19 cellular contexts compared by ENCODE assay signal in genomic region chr2:217219141-217219505, GRCh38.
DNase-seq lines count a peak whose midpoint lies in the region; ATAC-seq, FAIRE-seq and TF ChIP-seq lines count a peak whose summit lies in the region.
"Had no signal": no experiment of that assay in that cellular context is flagged by ENCODE, and none has a peak within 500 bp of the region (broad histone marks: within the 10 kb centered on the region; RNA-seq: fewer than 3 reads in every experiment).

No MANE protein-coding gene starts in this region.

- H3K4me3 Mint-ChIP-seq in astrocyte (ENCODE audit: unreplicated experiment) = no peak overlapping the region
- H3K4me3 Mint-ChIP-seq in activated CD4-positive, alpha-beta memory T cell treated with anti-CD3 and anti-CD28 coated beads for 36 hours = no peak overlapping the region
- H3K4me3 Mint-ChIP-seq: HFFc6 had no signal

- H3K36me3 Mint-ChIP-seq in astrocyte (ENCODE audit: low read depth, unreplicated experiment) = no peaks in the 10 kb centered on the region
- H3K36me3 Mint-ChIP-seq in activated CD4-positive, alpha-beta memory T cell treated with anti-CD3 and anti-CD28 coated beads for 36 hours = peaks cover 1% of the 10 kb centered on the region

- H3K4me2 ChIP-seq in GM23248 (ENCODE audit: unreplicated experiment) (no peak overlapping the region), astrocyte (ENCODE audit: low read length) (no peak overlapping the region), smooth muscle cell (peak overlapping the region; percentile 10)
- H3K4me2 ChIP-seq: A549 had no signal

- H3F3A ChIP-seq in GM23248 (ENCODE audit: insufficient read depth) (peaks cover 40% of the 10 kb centered on the region), smooth muscle cell (ENCODE audit: low read depth) (no peaks in the 10 kb centered on the region)

- H3K27ac ChIP-seq in left ventricle myocardium inferior (replicated peaks) (no peak overlapping the region), GM23248 (no peak overlapping the region), astrocyte (ENCODE audit: low read depth, low read length) (no peak overlapping the region), smooth muscle cell (ENCODE audit: low read depth) (no peak overlapping the region), left lung (no peak overlapping the region)
- H3K27ac ChIP-seq: A549, C4-2B had no signal

- in situ Hi-C loops in GM23248 (cut with MboI) = no loop called here

- no peaks in the 10 kb centered on the region for H3K9me2 ChIP-seq in GM23248 (ENCODE audit: insufficient read depth)

- no peaks in the 10 kb centered on the region for H3K27me3 ChIP-seq in left ventricle myocardium inferior (ENCODE audit: low read depth)
- no peaks in the 10 kb centered on the region for H3K27me3 ChIP-seq in GM23248 (replicated peaks; ENCODE audit: insufficient read depth)
- no peaks in the 10 kb centered on the region for H3K27me3 ChIP-seq in astrocyte (ENCODE audit: insufficient read depth, low read length)
- no peaks in the 10 kb centered on the region for H3K27me3 ChIP-seq in smooth muscle cell (ENCODE audit: low read depth)
- peaks cover 0 to 65% of the 10 kb centered on the region in 2 donors for H3K27me3 ChIP-seq in left lung

- H3K36me3 ChIP-seq in left ventricle myocardium inferior (no peaks in the 10 kb centered on the region), GM23248 (ENCODE audit: low read depth) (no peaks in the 10 kb centered on the region), astrocyte (ENCODE audit: insufficient read depth, low read length) (no peaks in the 10 kb centered on the region), smooth muscle cell (ENCODE audit: low read depth) (no peaks in the 10 kb centered on the region), left lung (no peaks in the 10 kb centered on the region)

- no peak overlapping the region for H3K9ac ChIP-seq in GM23248
- H3K9ac ChIP-seq in astrocyte (ENCODE audit: low read length) = no peak overlapping the region
- no peak overlapping the region for H3K9ac ChIP-seq in smooth muscle cell (ENCODE audit: low read depth)

- H3K79me2 ChIP-seq in GM23248 (ENCODE audit: insufficient read depth) (no peaks in the 10 kb centered on the region), astrocyte (ENCODE audit: insufficient read depth, low read length) (no peaks in the 10 kb centered on the region), smooth muscle cell (ENCODE audit: low read depth) (no peaks in the 10 kb centered on the region)

- POLR2A ChIA-PET in activated CD4-positive, alpha-beta memory T cell treated with anti-CD3 and anti-CD28 coated beads for 36 hours (lab: Charles Lee) = no interaction called here

- intact Hi-C loops in Right ventricle myocardium inferior (cut with DNase I) = no loop called here
- intact Hi-C loops in left ventricle myocardium inferior (cut with micrococcal nuclease) = no loop called here
- intact Hi-C loops in activated CD4-positive, alpha-beta memory T cell treated with anti-CD3 and anti-CD28 coated beads for 36 hours (cut with micrococcal nuclease) = no loop called here
- intact Hi-C loops in left lung (cut with DNase I) = no loop called here

- DNase-seq in Right ventricle myocardium inferior (ENCODE audit: missing footprints) = no peak
- DNase-seq in left ventricle myocardium inferior = no peak
- peak; percentile 51 for DNase-seq in GM23248
- no peak for DNase-seq in astrocyte (ENCODE audit: low read depth)
- DNase-seq in smooth muscle cell (lab: John Stamatoyannopoulos, UW; ENCODE audit: unreplicated experiment) = no peak
- DNase-seq in activated CD4-positive, alpha-beta memory T cell treated with anti-CD3 and anti-CD28 coated beads for 36 hours = no peak
- no peak for DNase-seq in left lung
- DNase-seq: COR-L47, GDM1, HFFc6, NCI-H1105 treated with DMSO at 0.1 percent for 48 hours, NCI-H1694, Right ventricle myocardium superior, T-helper 1 cell had no signal

- H3K9me3 ChIP-seq in left ventricle myocardium inferior (replicated peaks) (no peaks in the 10 kb centered on the region), GM23248 (ENCODE audit: low read depth) (no peaks in the 10 kb centered on the region), astrocyte (ENCODE audit: insufficient read depth, low read depth, low read length) (no peaks in the 10 kb centered on the region), smooth muscle cell (replicated peaks; ENCODE audit: low read depth) (no peaks in the 10 kb centered on the region), left lung (no peaks in the 10 kb centered on the region)
- H3K9me3 ChIP-seq: A549 had no signal

- H3K4me1 ChIP-seq in left ventricle myocardium inferior (peaks cover 45% of the 10 kb centered on the region), GM23248 (ENCODE audit: insufficient read depth) (peaks cover 46% of the 10 kb centered on the region), astrocyte (ENCODE audit: insufficient read depth, low read length) (peaks cover 36% of the 10 kb centered on the region), smooth muscle cell (ENCODE audit: low read depth) (no peaks in the 10 kb centered on the region), left lung (peaks cover 0 to 17% of the 10 kb centered on the region in 2 donors)

- H3K9me3 Mint-ChIP-seq in astrocyte (ENCODE audit: unreplicated experiment) = no peaks in the 10 kb centered on the region
- H3K9me3 Mint-ChIP-seq in activated CD4-positive, alpha-beta memory T cell treated with anti-CD3 and anti-CD28 coated beads for 36 hours = peaks cover 3% of the 10 kb centered on the region
- H3K9me3 Mint-ChIP-seq: HFFc6 had no signal

- TF ChIP-seq CTCF in left ventricle myocardium inferior (IDR thresholded peaks at IDR 0.05; ENCODE audit: borderline replicate concordance) (no peak), astrocyte (IDR thresholded peaks at IDR 0.05; ENCODE audit: insufficient read depth, low read depth, low read length) (no peak), smooth muscle cell (IDR thresholded peaks at IDR 0.05; ENCODE audit: borderline replicate concordance, insufficient read depth, poor library complexity, severe bottlenecking) (no peak), left lung (IDR thresholded peaks at IDR 0.05) (no peak)

- WGBS in GM23248 (ENCODE audit: low coverage in 1 of 2, low lambda C conversion rate in 2 of 2, missing lambda C conversion rate in 2 of 2), 2 experiments = 16 to 35% methylated on average over 2 of the region's 2 CpGs
- 51% methylated on average over 2 of the region's 2 CpGs for WGBS in smooth muscle cell (ENCODE audit: low lambda C conversion rate)

- CTCF ChIA-PET in activated CD4-positive, alpha-beta memory T cell treated with anti-CD3 and anti-CD28 coated beads for 36 hours (lab: Charles Lee) = no interaction called here

- peak; percentile 7 for ATAC-seq in Right ventricle myocardium inferior
- no peak for ATAC-seq in HG02870 (IDR thresholded peaks at IDR 0.05; ENCODE audit: unreplicated experiment)
- no peak for ATAC-seq in left lung
- ATAC-seq: A549 had no signal

- H4K20me1 ChIP-seq in GM23248 (ENCODE audit: insufficient read depth) (no peaks in the 10 kb centered on the region), astrocyte (ENCODE audit: insufficient read depth, low read length) (no peaks in the 10 kb centered on the region), smooth muscle cell (ENCODE audit: low read depth) (no peaks in the 10 kb centered on the region)

- H2AFZ ChIP-seq in GM23248 (no peak overlapping the region), astrocyte (ENCODE audit: low read depth, low read length) (no peak overlapping the region), smooth muscle cell (ENCODE audit: low read depth) (no peak overlapping the region)

- H3K4me3 ChIP-seq in left ventricle myocardium inferior = no peak overlapping the region
- H3K4me3 ChIP-seq in GM23248 = no peak overlapping the region
- H3K4me3 ChIP-seq in astrocyte (ENCODE audit: insufficient read depth, low read depth, low read length) = no peak overlapping the region
- no peak overlapping the region for H3K4me3 ChIP-seq in smooth muscle cell
- H3K4me3 ChIP-seq in left lung = no peak overlapping the region
- H3K4me3 ChIP-seq: A549 had no signal

- no peaks in the 10 kb centered on the region for H3K27me3 Mint-ChIP-seq in astrocyte (ENCODE audit: low read depth, unreplicated experiment)
- peaks cover 19% of the 10 kb centered on the region for H3K27me3 Mint-ChIP-seq in activated CD4-positive, alpha-beta memory T cell treated with anti-CD3 and anti-CD28 coated beads for 36 hours

- H3K4me1 Mint-ChIP-seq in astrocyte (ENCODE audit: low read depth, unreplicated experiment) = peaks cover 49% of the 10 kb centered on the region
- H3K4me1 Mint-ChIP-seq in activated CD4-positive, alpha-beta memory T cell treated with anti-CD3 and anti-CD28 coated beads for 36 hours (ENCODE audit: low read depth) = peaks cover 18% of the 10 kb centered on the region

- H3K27ac Mint-ChIP-seq in astrocyte (ENCODE audit: unreplicated experiment) = no peak overlapping the region
- no peak overlapping the region for H3K27ac Mint-ChIP-seq in activated CD4-positive, alpha-beta memory T cell treated with anti-CD3 and anti-CD28 coated beads for 36 hours
- H3K27ac Mint-ChIP-seq: HFFc6 had no signal

- FAIRE-seq in astrocyte (lab: Jason Lieb, UNC) = peak; percentile 13
- FAIRE-seq: A549, H54, RCC 7860 had no signal
